In the genomic region with DNA sequence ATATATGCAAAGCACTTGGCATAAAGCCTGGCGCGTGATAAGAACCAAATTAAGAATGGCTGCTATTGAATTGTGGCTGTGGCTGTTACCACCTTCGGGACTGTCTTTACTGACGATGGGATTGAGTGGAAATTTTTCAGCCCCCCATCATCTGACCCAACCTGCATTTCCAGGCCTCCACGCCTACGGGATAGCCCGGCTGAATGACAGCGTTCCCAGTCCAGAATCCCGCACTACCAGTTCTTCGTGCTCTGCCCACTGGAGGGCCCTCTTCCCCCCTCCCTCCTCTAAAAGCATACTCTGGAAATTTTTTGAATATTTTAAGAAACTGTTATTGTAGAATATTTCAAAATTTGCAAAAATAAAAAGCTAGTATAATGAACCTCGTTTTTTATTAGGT, we compare ENCODE assay signal across 11 cellular contexts. TPM values are rescaled to one million over a fixed set of nuclear protein-coding genes. Genes with fewer than 3 reads are reported as not detected.
"Had no signal": no experiment of that assay in that cellular context is flagged by ENCODE, and none has a peak within 500 bp of the region (broad histone marks: within the 10 kb centered on the region; RNA-seq: fewer than 3 reads in every experiment).

No MANE protein-coding gene starts in this region.

- H3K36me3 Mint-ChIP-seq: activated naive CD8-positive, alpha-beta T cell treated with anti-CD3 and anti-CD28 coated beads for 36 hours had no signal

- H3K9me3 Mint-ChIP-seq: activated naive CD8-positive, alpha-beta T cell treated with anti-CD3 and anti-CD28 coated beads for 36 hours; activated T-helper 17 cell treated with anti-CD3 and anti-CD28 coated beads, Interleukin-2, amount 50 U/mL, for 72 hours had no signal

- H3K4me1 ChIP-seq: psoas muscle had no signal

- H3K27ac Mint-ChIP-seq: activated naive CD8-positive, alpha-beta T cell treated with anti-CD3 and anti-CD28 coated beads for 36 hours; activated T-helper 17 cell treated with anti-CD3 and anti-CD28 coated beads, Interleukin-2, amount 50 U/mL, for 72 hours had no signal

- H3K4me1 Mint-ChIP-seq: activated naive CD8-positive, alpha-beta T cell treated with anti-CD3 and anti-CD28 coated beads for 36 hours; activated T-helper 17 cell treated with anti-CD3 and anti-CD28 coated beads, Interleukin-2, amount 50 U/mL, for 72 hours had no signal

- ATAC-seq: activated T-helper 17 cell treated with anti-CD3 and anti-CD28 coated beads, Interleukin-2, amount 50 U/mL, for 72 hours; psoas muscle had no signal

- H3K27ac ChIP-seq: psoas muscle had no signal

- H3K27me3 Mint-ChIP-seq: activated T-helper 17 cell treated with anti-CD3 and anti-CD28 coated beads, Interleukin-2, amount 50 U/mL, for 72 hours had no signal

- H3K4me3 Mint-ChIP-seq: activated naive CD8-positive, alpha-beta T cell treated with anti-CD3 and anti-CD28 coated beads for 36 hours; activated T-helper 17 cell treated with anti-CD3 and anti-CD28 coated beads, Interleukin-2, amount 50 U/mL, for 72 hours had no signal

- H3K4me3 ChIP-seq: psoas muscle had no signal

- DNase-seq: activated CD8-positive, alpha-beta memory T cell treated with anti-CD3 and anti-CD28 coated beads, Interleukin-2, amount 50 U/mL, for 4 hours; activated naive CD8-positive, alpha-beta T cell treated with anti-CD3 and anti-CD28 coated beads for 36 hours; cerebellar nuclear complex; erythroblast; foreskin melanocyte; hypothalamus; psoas muscle; stimulated activated CD4-positive, alpha-beta T cell treated with anti-CD3 and anti-CD28 coated beads, Interleukin-1b, Interleukin-23, amount 100 ng/mL, for 48 hours had no signal

- H3K9me3 ChIP-seq: psoas muscle had no signal

RNA-seq across cellular contexts. Expression of a gene that starts 11.0 kb away (rescaled TPM):
- total RNA-seq: activated naive CD8-positive, alpha-beta T cell treated with anti-CD3 and anti-CD28 coated beads for 36 hours; activated T-helper 17 cell treated with anti-CD3 and anti-CD28 coated beads, Interleukin-2, amount 50 U/mL, for 72 hours; psoas muscle; skeletal muscle tissue had no signal
- polyA plus RNA-seq: psoas muscle had no signal

RNA-seq across cellular contexts. Expression of a gene that starts 31.2 kb away (rescaled TPM):
- total RNA-seq: activated naive CD8-positive, alpha-beta T cell treated with anti-CD3 and anti-CD28 coated beads for 36 hours; activated T-helper 17 cell treated with anti-CD3 and anti-CD28 coated beads, Interleukin-2, amount 50 U/mL, for 72 hours; temporal lobe had no signal

RNA-seq across cellular contexts. Expression of a gene that starts 34.2 kb away (rescaled TPM):
- total RNA-seq: skeletal muscle tissue had no signal

RNA-seq across cellular contexts. Expression of a gene that starts 48.8 kb away (rescaled TPM):
- total RNA-seq: activated naive CD8-positive, alpha-beta T cell treated with anti-CD3 and anti-CD28 coated beads for 36 hours; activated T-helper 17 cell treated with anti-CD3 and anti-CD28 coated beads, Interleukin-2, amount 50 U/mL, for 72 hours; psoas muscle; skeletal muscle tissue; temporal lobe had no signal

RNA-seq across cellular contexts. Expression of a gene that starts 54.0 kb away (rescaled TPM):
- total RNA-seq: activated naive CD8-positive, alpha-beta T cell treated with anti-CD3 and anti-CD28 coated beads for 36 hours; activated T-helper 17 cell treated with anti-CD3 and anti-CD28 coated beads, Interleukin-2, amount 50 U/mL, for 72 hours; psoas muscle; skeletal muscle tissue; temporal lobe had no signal
- polyA plus RNA-seq: psoas muscle had no signal
